In the genomic region with DNA sequence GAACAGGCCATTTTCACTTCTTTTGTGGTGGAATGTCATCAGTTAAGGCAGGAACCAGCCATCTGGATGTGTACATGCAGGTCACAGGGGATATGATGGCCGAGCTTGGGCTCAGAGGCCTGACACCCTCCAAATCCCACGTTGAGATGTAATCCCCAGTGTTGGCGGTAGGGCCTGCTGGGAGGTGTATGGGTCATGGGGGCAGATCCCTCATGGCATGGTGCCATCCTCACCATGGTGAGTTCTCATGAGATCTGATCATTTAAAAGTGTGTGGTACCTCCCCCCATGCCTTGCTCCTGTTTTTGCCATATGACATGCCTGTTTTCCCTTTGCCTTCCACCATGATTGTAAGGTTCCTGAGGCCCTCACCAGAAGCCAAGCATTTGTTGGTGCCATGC, we compare ENCODE assay signal across 35 cellular contexts.
"Had no signal": no experiment of that assay in that cellular context is flagged by ENCODE, and none has a peak within 500 bp of the region (broad histone marks: within the 10 kb centered on the region; RNA-seq: fewer than 3 reads in every experiment).

No MANE protein-coding gene starts in this region.

- H3K27ac Mint-ChIP-seq: activated B cell treated with CpG ODN at 0.5 μM for 24 hours; activated CD4-positive, alpha-beta memory T cell treated with anti-CD3 and anti-CD28 coated beads for 36 hours; activated CD4-positive, alpha-beta T cell treated with anti-CD3 and anti-CD28 coated beads, Interleukin-2, amount 10 ng/mL, durations not matched to agents 24 days and 14 days; activated naive CD4-positive, alpha-beta T cell treated with anti-CD3 and anti-CD28 coated beads, Interleukin-2, amount 50 U/mL, for 72 hours; activated naive CD8-positive, alpha-beta T cell treated with anti-CD3 and anti-CD28 coated beads for 36 hours; activated T-cell treated with anti-CD3 and anti-CD28 coated beads, Interleukin-2, amount 50 U/mL, for 72 hours; activated T-helper 1 cell treated with anti-CD3 and anti-CD28 coated beads, Interleukin-12 subunit alpha, Interleukin-12 subunit beta, Interleukin-2, Interleukin-4 antibody, amounts not matched to agents 30 ng/mL and 10 ng/mL and 1 ng/mL, durations not matched to agents 14 hours and 24 hours and 36 hours; T-helper 1 cell treated with Interleukin-12 subunit alpha and Interleukin-12 subunit beta and Interleukin-4 antibody, amounts not matched to agents 30 μg/mL and 1 μg/mL, for 36 hours; T-helper 2 cell treated with Interferon-gamma antibody and Interleukin-4, amounts not matched to agents 5 μg/mL and 100 μg/mL, for 36 hours had no signal

- H3K27me3 Mint-ChIP-seq: activated B cell treated with CpG ODN at 0.5 μM for 24 hours; activated CD4-positive, alpha-beta memory T cell treated with anti-CD3 and anti-CD28 coated beads for 36 hours; activated CD4-positive, alpha-beta T cell treated with anti-CD3 and anti-CD28 coated beads, Interleukin-2, amount 10 ng/mL, durations not matched to agents 24 days and 14 days; activated naive CD8-positive, alpha-beta T cell treated with anti-CD3 and anti-CD28 coated beads for 36 hours; activated T-helper 17 cell treated with anti-CD3 and anti-CD28 coated beads, Interleukin-2, amount 50 U/mL, for 72 hours had no signal

- H3K36me3 ChIP-seq: breast epithelium had no signal

- H3K4me3 Mint-ChIP-seq: activated B cell treated with CpG ODN at 0.5 μM for 24 hours; activated CD4-positive, alpha-beta memory T cell treated with anti-CD3 and anti-CD28 coated beads for 36 hours; activated CD4-positive, alpha-beta T cell treated with anti-CD3 and anti-CD28 coated beads, Interleukin-2, amount 10 ng/mL, durations not matched to agents 24 days and 14 days; activated naive CD4-positive, alpha-beta T cell treated with anti-CD3 and anti-CD28 coated beads for 36 hours; activated naive CD8-positive, alpha-beta T cell treated with anti-CD3 and anti-CD28 coated beads for 36 hours; activated T-cell treated with anti-CD3 and anti-CD28 coated beads, Interleukin-2, amount 50 U/mL, for 4 hours; activated T-cell treated with anti-CD3 and anti-CD28 coated beads, Interleukin-2, amount 50 U/mL, for 72 hours; activated T-helper 1 cell treated with anti-CD3 and anti-CD28 coated beads, Interleukin-12 subunit alpha, Interleukin-12 subunit beta, Interleukin-2, Interleukin-4 antibody, amounts not matched to agents 30 ng/mL and 10 ng/mL and 1 ng/mL, durations not matched to agents 14 hours and 24 hours and 36 hours; activated T-helper 17 cell treated with anti-CD3 and anti-CD28 coated beads, Interleukin-2, amount 50 U/mL, for 72 hours; T-helper 1 cell treated with Interleukin-12 subunit alpha and Interleukin-12 subunit beta and Interleukin-4 antibody, amounts not matched to agents 30 μg/mL and 1 μg/mL, for 36 hours; T-helper 2 cell treated with Interferon-gamma antibody and Interleukin-4, amounts not matched to agents 5 μg/mL and 100 μg/mL, for 36 hours had no signal

- H3K9me3 Mint-ChIP-seq: activated B cell treated with CpG ODN at 0.5 μM for 24 hours; activated CD4-positive, alpha-beta memory T cell treated with anti-CD3 and anti-CD28 coated beads for 36 hours; activated CD4-positive, alpha-beta T cell treated with anti-CD3 and anti-CD28 coated beads, Interleukin-2, amount 10 ng/mL, durations not matched to agents 24 days and 14 days; activated naive CD4-positive, alpha-beta T cell treated with anti-CD3 and anti-CD28 coated beads for 36 hours; activated naive CD4-positive, alpha-beta T cell treated with anti-CD3 and anti-CD28 coated beads, Interleukin-2, amount 50 U/mL, for 72 hours; activated naive CD8-positive, alpha-beta T cell treated with anti-CD3 and anti-CD28 coated beads for 36 hours; activated T-cell treated with anti-CD3 and anti-CD28 coated beads, Interleukin-2, amount 50 U/mL, for 4 hours; activated T-helper 1 cell treated with anti-CD3 and anti-CD28 coated beads, Interleukin-12 subunit alpha, Interleukin-12 subunit beta, Interleukin-2, Interleukin-4 antibody, amounts not matched to agents 30 ng/mL and 10 ng/mL and 1 ng/mL, durations not matched to agents 14 hours and 24 hours and 36 hours; activated T-helper 17 cell treated with anti-CD3 and anti-CD28 coated beads, Interleukin-2, amount 50 U/mL, for 72 hours; T-helper 1 cell treated with Interleukin-12 subunit alpha and Interleukin-12 subunit beta and Interleukin-4 antibody, amounts not matched to agents 30 μg/mL and 1 μg/mL, for 36 hours; T-helper 2 cell treated with Interferon-gamma antibody and Interleukin-4, amounts not matched to agents 5 μg/mL and 100 μg/mL, for 36 hours had no signal

- H3K4me1 Mint-ChIP-seq: activated B cell treated with CpG ODN at 0.5 μM for 24 hours; activated T-helper 17 cell treated with anti-CD3 and anti-CD28 coated beads, Interleukin-2, amount 50 U/mL, for 72 hours had no signal

- ATAC-seq: activated naive CD4-positive, alpha-beta T cell treated with anti-CD3 and anti-CD28 coated beads, Interleukin-2, amount 50 U/mL, for 72 hours; activated T-cell treated with anti-CD3 and anti-CD28 coated beads, Interleukin-2, amount 50 U/mL, for 4 hours; activated T-cell treated with anti-CD3 and anti-CD28 coated beads, Interleukin-2, amount 50 U/mL, for 72 hours; activated T-helper 17 cell treated with anti-CD3 and anti-CD28 coated beads, Interleukin-2, amount 50 U/mL, for 72 hours; body of pancreas had no signal

- DNase-seq: activated B cell treated with CpG ODN at 0.5 μM for 24 hours; activated CD4-positive, alpha-beta memory T cell treated with anti-CD3 and anti-CD28 coated beads for 36 hours; activated CD4-positive, alpha-beta T cell treated with anti-CD3 and anti-CD28 coated beads for 4 hours; activated CD4-positive, alpha-beta T cell treated with anti-CD3 and anti-CD28 coated beads, Interleukin-2, amount 10 ng/mL, durations not matched to agents 24 days and 14 days; activated CD4-positive, alpha-beta T cell treated with anti-CD3 and anti-CD28 coated beads, Interleukin-2, amount 50 U/mL, for 1 hour; activated CD4-positive, alpha-beta T cell treated with anti-CD3 and anti-CD28 coated beads, Interleukin-2, amount 50 U/mL, for 4 hours; activated CD4-positive, CD25-positive, alpha-beta regulatory T cell treated with anti-CD3 and anti-CD28 coated beads, Interleukin-2, amount 50 U/mL, for 72 hours; activated CD8-positive, alpha-beta memory T cell treated with anti-CD3 and anti-CD28 coated beads, Interleukin-2, amount 50 U/mL, for 4 hours; activated effector memory CD4-positive, alpha-beta T cell treated with anti-CD3 and anti-CD28 coated beads, Interleukin-2, amount 50 U/mL, for 16 hours; activated gamma-delta T cell treated with Interleukin-2 at 50 U/mL for 16 hours; activated naive CD4-positive, alpha-beta T cell; activated naive CD4-positive, alpha-beta T cell treated with anti-CD3 and anti-CD28 coated beads for 36 hours; activated naive CD4-positive, alpha-beta T cell treated with anti-CD3 and anti-CD28 coated beads, Interleukin-2, amount 50 U/mL, for 16 hours; activated naive CD8-positive, alpha-beta T cell treated with anti-CD3 and anti-CD28 coated beads for 36 hours; activated T-cell treated with anti-CD3 and anti-CD28 coated beads for 4 hours; activated T-cell treated with anti-CD3 and anti-CD28 coated beads, Interleukin-2, amount 50 U/mL, for 1 hour; activated T-cell treated with anti-CD3 and anti-CD28 coated beads, Interleukin-2, amount 50 U/mL, for 4 hours; activated T-cell treated with anti-CD3 and anti-CD28 coated beads, Interleukin-2, amount 50 U/mL, for 72 hours; adrenal gland; amniotic stem cell; aorta; body of pancreas; brain microvascular endothelial cell; central memory CD4-positive, alpha-beta T cell; SW 1271; T-helper 1 cell; T-helper 2 cell; T-helper 9 cell had no signal

- H3K27me3 ChIP-seq: adrenal gland, body of pancreas, brain microvascular endothelial cell, breast epithelium had no signal

- H3K27ac ChIP-seq: adrenal gland, body of pancreas, brain microvascular endothelial cell, breast epithelium, VCaP had no signal

- H3K4me3 ChIP-seq: adrenal gland, body of pancreas, breast epithelium had no signal

- H3K4me1 ChIP-seq: adrenal gland, body of pancreas, breast epithelium had no signal

- H3K9me3 ChIP-seq: adrenal gland, body of pancreas, breast epithelium had no signal
